Comparison of ENCODE assay signal across 8 cellular contexts in the genomic region with DNA sequence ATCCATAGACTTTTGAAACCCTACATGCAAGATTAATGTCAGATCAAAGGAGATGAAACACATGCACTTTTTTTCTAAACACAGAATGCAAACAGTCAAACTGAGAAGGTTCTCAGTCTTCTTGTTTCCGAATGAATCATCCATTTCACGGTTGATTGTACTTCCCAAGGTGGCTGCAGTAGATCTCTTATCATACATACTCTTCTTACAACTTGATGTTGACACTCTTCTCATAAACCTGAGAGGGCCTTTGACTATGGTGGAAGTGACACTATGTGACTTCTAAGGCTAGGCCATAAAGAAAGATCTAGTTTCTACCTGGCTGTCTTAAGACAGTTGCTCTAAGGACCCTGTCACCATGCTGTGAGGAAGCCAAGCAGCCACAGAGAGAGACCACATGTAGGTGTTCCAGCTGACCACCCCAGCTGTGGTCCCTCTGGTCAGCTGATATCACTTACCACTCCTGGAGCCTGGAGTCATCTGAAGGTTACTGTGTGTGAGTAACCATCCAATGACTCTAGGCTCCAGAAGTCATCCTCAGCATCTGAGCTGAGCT.
DNase-seq lines count a peak whose midpoint lies in the region; ATAC-seq and TF ChIP-seq lines count a peak whose summit lies in the region.

No MANE protein-coding gene starts in this region.

- H3K27me3 Mint-ChIP-seq in activated CD8-positive, alpha-beta T cell treated with anti-CD3 and anti-CD28 coated beads for 36 hours, result peaks cover 25% of the 10 kb centered on the region
- peaks cover 9% of the 10 kb centered on the region for H3K27me3 Mint-ChIP-seq in activated CD8-positive, alpha-beta T cell treated with anti-CD3 and anti-CD28 coated beads, Interleukin-2, amount 10 ng/mL, durations not matched to agents 7 days and 5 days (ENCODE audit: low read depth)

- no peak overlapping the region for H3K4me3 Mint-ChIP-seq in activated CD8-positive, alpha-beta T cell treated with anti-CD3 and anti-CD28 coated beads for 36 hours
- no peak overlapping the region for H3K4me3 Mint-ChIP-seq in activated CD8-positive, alpha-beta T cell treated with anti-CD3 and anti-CD28 coated beads, Interleukin-2, amount 10 ng/mL, durations not matched to agents 7 days and 5 days

- H3K36me3 Mint-ChIP-seq in activated CD8-positive, alpha-beta T cell treated with anti-CD3 and anti-CD28 coated beads for 36 hours (ENCODE audit: low read depth), result no peaks in the 10 kb centered on the region
- no peaks in the 10 kb centered on the region for H3K36me3 Mint-ChIP-seq in activated CD8-positive, alpha-beta T cell treated with anti-CD3 and anti-CD28 coated beads, Interleukin-2, amount 10 ng/mL, durations not matched to agents 7 days and 5 days (ENCODE audit: low read depth)

- peak; percentile 88 for ATAC-seq in activated CD8-positive, alpha-beta T cell treated with anti-CD3 and anti-CD28 coated beads for 36 hours
- ATAC-seq in activated CD8-positive, alpha-beta T cell treated with anti-CD3 and anti-CD28 coated beads, Interleukin-2, amount 10 ng/mL, durations not matched to agents 7 days and 5 days, result no peak
- ATAC-seq in GM21717 (IDR thresholded peaks at IDR 0.05; ENCODE audit: unreplicated experiment) (peak; percentile 84), HG03442 (IDR thresholded peaks at IDR 0.05; ENCODE audit: unreplicated experiment) (peak; percentile 96), left ventricle myocardium superior (no peak)

- peaks cover 15% of the 10 kb centered on the region for H3K4me1 Mint-ChIP-seq in activated CD8-positive, alpha-beta T cell treated with anti-CD3 and anti-CD28 coated beads for 36 hours (ENCODE audit: low read depth)
- H3K4me1 Mint-ChIP-seq in activated CD8-positive, alpha-beta T cell treated with anti-CD3 and anti-CD28 coated beads, Interleukin-2, amount 10 ng/mL, durations not matched to agents 7 days and 5 days (ENCODE audit: low read depth), result no peaks in the 10 kb centered on the region

- no peaks in the 10 kb centered on the region for H3K9me3 Mint-ChIP-seq in activated CD8-positive, alpha-beta T cell treated with anti-CD3 and anti-CD28 coated beads for 36 hours
- no peaks in the 10 kb centered on the region for H3K9me3 Mint-ChIP-seq in activated CD8-positive, alpha-beta T cell treated with anti-CD3 and anti-CD28 coated beads, Interleukin-2, amount 10 ng/mL, durations not matched to agents 7 days and 5 days (ENCODE audit: insufficient read depth)

- intact Hi-C loops in activated CD8-positive, alpha-beta T cell treated with anti-CD3 and anti-CD28 coated beads for 36 hours (cut with micrococcal nuclease), result no loop called here
- intact Hi-C loops in left ventricle myocardium superior (cut with micrococcal nuclease), result no loop called here

- CTCF ChIA-PET in activated CD8-positive, alpha-beta T cell treated with anti-CD3 and anti-CD28 coated beads for 36 hours (lab: Charles Lee), result no interaction called here
- CTCF ChIA-PET in activated CD8-positive, alpha-beta T cell treated with anti-CD3 and anti-CD28 coated beads, Interleukin-2, amount 10 ng/mL, durations not matched to agents 7 days and 5 days (lab: Charles Lee), result no interaction called here

- peak; percentile 57 for DNase-seq in activated CD8-positive, alpha-beta T cell treated with anti-CD3 and anti-CD28 coated beads for 36 hours
- DNase-seq in activated CD8-positive, alpha-beta T cell treated with anti-CD3 and anti-CD28 coated beads, Interleukin-2, amount 10 ng/mL, durations not matched to agents 7 days and 5 days, result no peak
- DNase-seq in left kidney (ENCODE audit: low read depth, low spot score), result peak; percentile 57
- no peak for DNase-seq in left ventricle myocardium superior
- no peak for DNase-seq in activated effector memory CD4-positive, alpha-beta T cell treated with Interleukin-2 at 50 U/mL for 16 hours
- DNase-seq in NCI-H2227 (lab: John Stamatoyannopoulos, UW; ENCODE audit: unreplicated experiment), result no peak

- no peak for TF ChIP-seq CTCF in activated CD8-positive, alpha-beta T cell treated with anti-CD3 and anti-CD28 coated beads for 36 hours (IDR thresholded peaks at IDR 0.05)

- POLR2A ChIA-PET in activated CD8-positive, alpha-beta T cell treated with anti-CD3 and anti-CD28 coated beads for 36 hours (lab: Charles Lee), result no interaction called here
- POLR2A ChIA-PET in activated CD8-positive, alpha-beta T cell treated with anti-CD3 and anti-CD28 coated beads, Interleukin-2, amount 10 ng/mL, durations not matched to agents 7 days and 5 days (lab: Charles Lee), result no interaction called here

- H3K27ac Mint-ChIP-seq in activated CD8-positive, alpha-beta T cell treated with anti-CD3 and anti-CD28 coated beads for 36 hours, result no peak overlapping the region
- H3K27ac Mint-ChIP-seq in activated CD8-positive, alpha-beta T cell treated with anti-CD3 and anti-CD28 coated beads, Interleukin-2, amount 10 ng/mL, durations not matched to agents 7 days and 5 days, result no peak overlapping the region

Comparison
In these comparisons a context has a peak if more than half of its experiments do, and no peak if none do; other contexts are left out.
1. ATAC-seq: peak in activated CD8-positive, alpha-beta T cell treated with anti-CD3 and anti-CD28 coated beads for 36 hours (single experiment), GM21717 (single experiment) and HG03442 (single experiment); none in activated CD8-positive, alpha-beta T cell treated with anti-CD3 and anti-CD28 coated beads, Interleukin-2, amount 10 ng/mL, durations not matched to agents 7 days and 5 days (single experiment) and left ventricle myocardium superior (single experiment).
2. DNase-seq: peak in activated CD8-positive, alpha-beta T cell treated with anti-CD3 and anti-CD28 coated beads for 36 hours (single experiment) and left kidney (single experiment); none in activated CD8-positive, alpha-beta T cell treated with anti-CD3 and anti-CD28 coated beads, Interleukin-2, amount 10 ng/mL, durations not matched to agents 7 days and 5 days (single experiment), left ventricle myocardium superior (single experiment), activated effector memory CD4-positive, alpha-beta T cell treated with Interleukin-2 at 50 U/mL for 16 hours (single experiment) and NCI-H2227 (single experiment).